12 cellular contexts compared by ENCODE assay signal in the genomic region with DNA sequence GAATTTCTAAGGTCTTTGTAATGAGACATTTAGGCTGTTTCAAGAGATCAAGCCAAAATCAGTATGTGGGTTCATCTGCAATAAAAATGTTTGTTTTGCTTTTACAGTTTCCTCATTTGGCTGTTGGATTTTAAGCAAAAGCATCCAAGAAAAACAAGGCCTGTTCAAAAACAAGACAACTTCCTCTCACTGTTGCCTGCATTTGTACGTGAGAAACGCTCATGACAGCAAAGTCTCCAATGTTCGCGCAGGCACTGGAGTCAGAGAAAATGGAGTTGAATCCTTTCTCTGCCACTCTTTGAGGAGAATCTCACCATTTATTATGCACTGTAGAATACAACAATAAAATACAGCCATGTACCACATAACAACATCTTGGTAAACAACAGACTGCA. TPM values are rescaled to one million over a fixed set of nuclear protein-coding genes. Genes with fewer than 3 reads are reported as not detected.
"Had no signal": no experiment of that assay in that cellular context is flagged by ENCODE, and none has a peak within 500 bp of the region (broad histone marks: within the 10 kb centered on the region; RNA-seq: fewer than 3 reads in every experiment).

No MANE protein-coding gene starts in this region.

RNA-seq across cellular contexts. Expression of a gene that starts 56.5 kb away (rescaled TPM):
- total RNA-seq: lower leg skin, mesothelial cell of epicardium, omental fat pad, pancreas, prostate gland, subcutaneous adipose tissue, suprapubic skin, thoracic aorta, upper lobe of right lung had no signal
- polyA plus RNA-seq: keratinocyte, pancreas, sigmoid colon, small intestine had no signal
